6 cellular contexts compared by ENCODE assay signal in genomic region chr12:14086838-14087237, GRCh38.
"Had no signal": no experiment of that assay in that cellular context is flagged by ENCODE, and none has a peak within 500 bp of the region (broad histone marks: within the 10 kb centered on the region; RNA-seq: fewer than 3 reads in every experiment).

No MANE protein-coding gene starts in this region.

- H3K4me1 Mint-ChIP-seq: GM23338, H9, IgD-negative memory B cell had no signal

- DNase-seq: H9, HCEC 1CT had no signal

- H3K4me3 ChIP-seq: GM23338 had no signal

- ATAC-seq: GM23338, HepG2 had no signal

- H3K9me3 Mint-ChIP-seq: GM23338 had no signal

- H3K27ac ChIP-seq: HL-60 had no signal

- H3K27ac Mint-ChIP-seq: GM23338, H9, IgD-negative memory B cell had no signal

- H3K4me3 Mint-ChIP-seq: GM23338, H9, IgD-negative memory B cell had no signal
